8 cellular contexts compared by ENCODE assay signal in the genomic region with DNA sequence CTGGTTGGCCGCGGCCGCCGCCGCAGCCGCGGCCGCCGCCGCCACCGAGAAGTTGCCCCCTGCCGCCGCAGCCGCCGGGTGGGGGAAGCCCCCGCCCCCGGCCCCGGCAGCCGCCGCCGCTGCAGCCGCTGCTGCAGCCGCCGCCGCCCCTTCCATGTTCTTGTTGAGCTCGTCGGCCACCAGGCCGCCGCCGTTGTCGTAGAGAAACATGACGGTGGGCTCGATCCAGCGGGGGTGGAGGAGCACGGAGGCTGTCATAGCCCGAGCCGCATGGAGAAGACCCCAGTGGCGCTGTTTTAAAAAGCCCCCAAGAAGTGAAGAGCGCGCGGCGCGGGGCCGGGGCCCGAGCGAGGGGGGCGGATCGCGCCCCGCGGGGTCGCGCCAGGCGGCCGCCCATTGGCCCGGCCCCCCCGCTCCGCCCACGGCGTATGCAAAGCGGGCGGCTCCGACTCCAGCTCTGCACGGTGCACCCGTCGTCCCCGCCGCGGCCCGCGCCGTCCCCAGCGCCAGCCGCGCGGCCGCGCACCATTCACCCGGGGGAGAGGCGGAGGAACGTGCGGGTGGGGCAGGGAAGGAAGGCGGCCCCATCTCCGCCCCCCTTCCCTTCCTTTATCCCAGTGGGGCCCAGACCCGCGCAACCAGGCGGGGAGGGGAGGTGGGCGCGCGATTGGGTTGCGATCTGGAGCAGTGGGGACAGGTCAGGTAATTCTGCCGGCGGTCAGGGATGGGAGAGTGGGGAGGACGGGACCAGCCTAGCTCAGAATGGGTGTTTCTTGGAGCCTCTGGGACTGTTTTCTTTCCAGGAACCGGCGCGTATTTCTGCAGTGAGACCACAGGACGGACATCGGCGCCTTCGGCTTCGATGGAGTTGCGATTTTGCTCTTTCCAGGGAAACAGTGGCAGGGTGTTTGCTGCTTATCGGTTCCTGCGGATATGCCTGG. TPM values are rescaled to one million over a fixed set of nuclear protein-coding genes. Genes with fewer than 3 reads are reported as not detected.
DNase-seq lines count a peak whose midpoint lies in the region; ATAC-seq and TF ChIP-seq lines count a peak whose summit lies in the region.

A gene (minus strand): TSS at position 272 of the 941 bp plus-strand sequence. CDS start 14 bp downstream, at position 258.

- no peaks in the 10 kb centered on the region for H3K9me3 Mint-ChIP-seq in HFFc6

- peaks cover 1% of the 10 kb centered on the region for H3K27me3 Mint-ChIP-seq in HFFc6 (ENCODE audit: insufficient read depth)

- H3K79me2 ChIP-seq in OCI-LY3 (ENCODE audit: low read length) (no peaks in the 10 kb centered on the region), neural cell (replicated peaks; ENCODE audit: insufficient read depth, low read length) (no peaks in the 10 kb centered on the region)

- H3F3A ChIP-seq in neural cell (ENCODE audit: insufficient read depth, low read length, poor library complexity, severe bottlenecking), result no peaks in the 10 kb centered on the region

- H3K4me1 ChIP-seq in OCI-LY3 (ENCODE audit: low read length) (peaks cover 14% of the 10 kb centered on the region), ectodermal cell (ENCODE audit: control insufficient read depth, insufficient read depth, low read length) (no peaks in the 10 kb centered on the region)

- DNase-seq in DMS79 (lab: John Stamatoyannopoulos, UW) (peak; percentile 70), HFFc6 (no peak)

- H3K36me3 Mint-ChIP-seq in HFFc6 (ENCODE audit: low read depth), result peaks cover 24% of the 10 kb centered on the region

- no peaks in the 10 kb centered on the region for H4K20me1 ChIP-seq in OCI-LY3 (ENCODE audit: insufficient read depth, low read length)
- H4K20me1 ChIP-seq in neural cell (ENCODE audit: insufficient read depth), result no peaks in the 10 kb centered on the region

- ATAC-seq in HG03469 (IDR thresholded peaks at IDR 0.05; ENCODE audit: unreplicated experiment), result no peak
- no peak for ATAC-seq in HG02610 (IDR thresholded peaks at IDR 0.05; ENCODE audit: unreplicated experiment)
- ATAC-seq in HG02973 (IDR thresholded peaks at IDR 0.05; ENCODE audit: unreplicated experiment), result no peak

- peak within 1 kb of the TSS; percentile 99 for H2AFZ ChIP-seq in OCI-LY3 (ENCODE audit: low read depth, low read length)
- H2AFZ ChIP-seq in neural cell (ENCODE audit: low read depth, low read length), result no peak within 1 kb of the TSS

- no peak for TF ChIP-seq RAD21 in neural cell (conservative IDR thresholded peaks at IDR 0.05)

- TF ChIP-seq CTCF in HFFc6 (IDR thresholded peaks at IDR 0.05) (no peak), OCI-LY3 (IDR thresholded peaks at IDR 0.05; ENCODE audit: low read depth, low read length) (no peak), neural cell (IDR thresholded peaks at IDR 0.05; ENCODE audit: poor library complexity, severe bottlenecking) (no peak)

- H3K4me2 ChIP-seq in OCI-LY3 (ENCODE audit: low read length), result peak within 1 kb of the TSS; percentile 88
- no peak within 1 kb of the TSS for H3K4me2 ChIP-seq in neural cell (ENCODE audit: low read length)

- no peak for TF ChIP-seq EP300 in neural cell (conservative IDR thresholded peaks at IDR 0.05; ENCODE audit: poor library complexity, severe bottlenecking)

- H3K4me1 Mint-ChIP-seq in HFFc6 (ENCODE audit: low read depth), result peaks cover 31% of the 10 kb centered on the region

- peak within 1 kb of the TSS; percentile 39; the same call in 1 of the 2 replicates for H3K9ac ChIP-seq in OCI-LY3 (ENCODE audit: low read length)
- no peak within 1 kb of the TSS for H3K9ac ChIP-seq in neural cell (ENCODE audit: low read length)

- H3K9me3 ChIP-seq in OCI-LY3 (ENCODE audit: insufficient read depth, low read length), result no peaks in the 10 kb centered on the region
- H3K9me3 ChIP-seq in ectodermal cell (ENCODE audit: control insufficient read depth, low read length), result no peaks in the 10 kb centered on the region
- H3K9me3 ChIP-seq in neural cell (ENCODE audit: low read length), result no peaks in the 10 kb centered on the region

- no peaks in the 10 kb centered on the region for H3K9me2 ChIP-seq in neural cell (ENCODE audit: insufficient read depth, low read length)

- H3K36me3 ChIP-seq in OCI-LY3 (replicated peaks; ENCODE audit: low read depth, low read length) (no peaks in the 10 kb centered on the region), ectodermal cell (ENCODE audit: control insufficient read depth, insufficient read depth, low read length) (no peaks in the 10 kb centered on the region), neural cell (ENCODE audit: insufficient read depth, low read length) (no peaks in the 10 kb centered on the region)

- peak within 1 kb of the TSS; percentile 56; the same call in 1 of the 2 replicates for H3K4me3 ChIP-seq in OCI-LY3 (ENCODE audit: low read length)
- peak within 1 kb of the TSS; percentile 8 for H3K4me3 ChIP-seq in ectodermal cell (ENCODE audit: insufficient read depth, low read depth, low read length)
- H3K4me3 ChIP-seq in neural cell (ENCODE audit: low read length), result peak within 1 kb of the TSS; percentile 56

- 1% methylated on average over 105 of the region's 105 CpGs for WGBS in ectodermal cell, 2 experiments

- H3K27ac ChIP-seq in OCI-LY3 (ENCODE audit: low read length) (no peak within 1 kb of the TSS), ectodermal cell (ENCODE audit: insufficient read depth, low read depth, low read length, poor library complexity, severe bottlenecking) (no peak within 1 kb of the TSS), neural cell (ENCODE audit: low read length) (no peak within 1 kb of the TSS)

- H3K27ac Mint-ChIP-seq in HFFc6, result peak within 1 kb of the TSS; percentile 84

- H3K27me3 ChIP-seq in OCI-LY3 (ENCODE audit: low read depth, low read length) (no peaks in the 10 kb centered on the region), ectodermal cell (ENCODE audit: control insufficient read depth, insufficient read depth, low read length, poor library complexity, severe bottlenecking) (peaks cover 99% of the 10 kb centered on the region), neural cell (ENCODE audit: insufficient read depth, low read depth, low read length) (peaks cover 93% of the 10 kb centered on the region)

- H3K4me3 Mint-ChIP-seq in HFFc6, result peak within 1 kb of the TSS; percentile 93

TF ChIP-seq in neural cell, 6 proteins besides CTCF, POLR2A, EP300 and RAD21:
- TF ChIP-seq EZH2 (IDR thresholded peaks at IDR 0.05; ENCODE audit: borderline replicate concordance, insufficient read depth, low read length, poor library complexity, severe bottlenecking) (peak; percentile 80), SMC3 (conservative IDR thresholded peaks at IDR 0.05; ENCODE audit: poor library complexity) (no peak), TAF1 (IDR thresholded peaks at IDR 0.05; ENCODE audit: low read depth) (no peak), POLR2AphosphoS5 (IDR thresholded peaks at IDR 0.05) (no peak)

RNA-seq across cellular contexts. Expression of the gene that starts here (rescaled TPM):
- 10 to 100 TPM; 11.1 to 16.0 (median 13.1) TPM for total RNA-seq in HFFc6 (2021; fragmentation: NEBNext Ultra II Directional; extraction: Animal tissue kit (Norgen Biotek cat#: 25700))
- not detected for polyA plus RNA-seq in ectodermal cell (2013, experiment 1 of 4)
- polyA plus RNA-seq in ectodermal cell (2013, experiment 2 of 4), result not detected
- not detected for polyA plus RNA-seq in ectodermal cell (2013, experiment 3 of 4)
- polyA plus RNA-seq in ectodermal cell (2013, experiment 4 of 4), result not detected
- not detected in 2 replicates for polyA plus RNA-seq in neural cell
- polyA minus RNA-seq in neural cell, result not detected in 2 replicates
